Comparison of ENCODE assay signal across 1 cellular context in genomic region chrX:2449135-2449886, GRCh38.
TF ChIP-seq lines count a peak whose summit lies in the region.

No MANE protein-coding gene starts in this region.

TF ChIP-seq in HepG2, 621 proteins besides CTCF, POLR2A, EP300 and RAD21:
- TF ChIP-seq, protein P1, sequence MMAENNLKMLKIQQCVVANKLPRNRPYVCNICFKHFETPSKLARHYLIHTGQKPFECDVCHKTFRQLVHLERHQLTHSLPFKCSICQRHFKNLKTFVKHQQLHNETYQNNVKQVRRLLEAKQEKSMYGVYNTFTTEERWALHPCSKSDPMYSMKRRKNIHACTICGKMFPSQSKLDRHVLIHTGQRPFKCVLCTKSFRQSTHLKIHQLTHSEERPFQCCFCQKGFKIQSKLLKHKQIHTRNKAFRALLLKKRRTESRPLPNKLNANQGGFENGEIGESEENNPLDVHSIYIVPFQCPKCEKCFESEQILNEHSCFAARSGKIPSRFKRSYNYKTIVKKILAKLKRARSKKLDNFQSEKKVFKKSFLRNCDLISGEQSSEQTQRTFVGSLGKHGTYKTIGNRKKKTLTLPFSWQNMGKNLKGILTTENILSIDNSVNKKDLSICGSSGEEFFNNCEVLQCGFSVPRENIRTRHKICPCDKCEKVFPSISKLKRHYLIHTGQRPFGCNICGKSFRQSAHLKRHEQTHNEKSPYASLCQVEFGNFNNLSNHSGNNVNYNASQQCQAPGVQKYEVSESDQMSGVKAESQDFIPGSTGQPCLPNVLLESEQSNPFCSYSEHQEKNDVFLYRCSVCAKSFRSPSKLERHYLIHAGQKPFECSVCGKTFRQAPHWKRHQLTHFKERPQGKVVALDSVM (CRISPR knock-in tag; IDR thresholded peaks at IDR 0.05) = 0 out of 2 replicates have a peak, but pooled peaks have one; percentile 25
- no peak for TF ChIP-seq NFATC3 (CRISPR knock-in tag; IDR thresholded peaks at IDR 0.05)
